In genomic region chr16:31700530-31701388, GRCh38 we compare ENCODE assay signal across 8 cellular contexts.
DNase-seq lines count a peak whose midpoint lies in the region; ATAC-seq and TF ChIP-seq lines count a peak whose summit lies in the region.

No MANE protein-coding gene starts in this region.

- H3K27me3 ChIP-seq in KMS-11 (ENCODE audit: insufficient read depth, low read depth), result no peaks in the 10 kb centered on the region

- H3K79me2 ChIP-seq in KMS-11 (ENCODE audit: insufficient read depth, low read depth), result no peaks in the 10 kb centered on the region

- peak overlapping the region; percentile 87 for H3K4me3 Mint-ChIP-seq in activated CD4-positive, alpha-beta T cell treated with anti-CD3 and anti-CD28 coated beads, Interleukin-2, amount 10 ng/mL, durations not matched to agents 7 days and 5 days
- H3K4me3 Mint-ChIP-seq in memory B cell, result peak overlapping the region; percentile 90

- H3K4me2 ChIP-seq in KMS-11, result peak overlapping the region; percentile 37; the same call in 1 of the 2 replicates

- H4K20me1 ChIP-seq in KMS-11 (ENCODE audit: insufficient read depth), result no peaks in the 10 kb centered on the region

- H3K36me3 Mint-ChIP-seq in activated CD4-positive, alpha-beta T cell treated with anti-CD3 and anti-CD28 coated beads, Interleukin-2, amount 10 ng/mL, durations not matched to agents 7 days and 5 days (ENCODE audit: low read depth), result peaks cover 41% of the 10 kb centered on the region
- H3K36me3 Mint-ChIP-seq in memory B cell, result peaks cover 13% of the 10 kb centered on the region

- H3K36me3 ChIP-seq in KMS-11 (ENCODE audit: insufficient read depth), result no peaks in the 10 kb centered on the region; the same call in 1 of the 2 replicates

- H3K9me3 Mint-ChIP-seq in activated CD4-positive, alpha-beta T cell treated with anti-CD3 and anti-CD28 coated beads, Interleukin-2, amount 10 ng/mL, durations not matched to agents 7 days and 5 days, result no peaks in the 10 kb centered on the region
- no peaks in the 10 kb centered on the region for H3K9me3 Mint-ChIP-seq in memory B cell

- no peak overlapping the region for H3K27ac ChIP-seq in KMS-11

- H3K4me1 ChIP-seq in KMS-11 (ENCODE audit: low read depth, poor library complexity, severe bottlenecking), result peaks cover 14% of the 10 kb centered on the region

- POLR2A ChIA-PET in activated CD4-positive, alpha-beta T cell treated with anti-CD3 and anti-CD28 coated beads, Interleukin-2, amount 10 ng/mL, durations not matched to agents 7 days and 5 days (lab: Charles Lee), result no interaction called here

- peak overlapping the region; percentile 92 for H3K27ac Mint-ChIP-seq in activated CD4-positive, alpha-beta T cell treated with anti-CD3 and anti-CD28 coated beads, Interleukin-2, amount 10 ng/mL, durations not matched to agents 7 days and 5 days
- H3K27ac Mint-ChIP-seq in memory B cell, result peak overlapping the region; percentile 92

- peak overlapping the region; percentile 79 for H3K9ac ChIP-seq in KMS-11

- H3K27me3 Mint-ChIP-seq in activated CD4-positive, alpha-beta T cell treated with anti-CD3 and anti-CD28 coated beads, Interleukin-2, amount 10 ng/mL, durations not matched to agents 7 days and 5 days, result no peaks in the 10 kb centered on the region
- no peaks in the 10 kb centered on the region for H3K27me3 Mint-ChIP-seq in memory B cell

- peaks cover 45% of the 10 kb centered on the region for H3K4me1 Mint-ChIP-seq in activated CD4-positive, alpha-beta T cell treated with anti-CD3 and anti-CD28 coated beads, Interleukin-2, amount 10 ng/mL, durations not matched to agents 7 days and 5 days
- H3K4me1 Mint-ChIP-seq in memory B cell, result peaks cover 16% of the 10 kb centered on the region

- peak overlapping the region; percentile 99 for H2AFZ ChIP-seq in KMS-11 (ENCODE audit: low read depth)

- TF ChIP-seq CTCF in GM12864 (IDR thresholded peaks at IDR 0.05; ENCODE audit: low read depth, low read length, missing control alignments), result peak; percentile 12
- peak; percentile 65 for TF ChIP-seq CTCF in KMS-11 (conservative IDR thresholded peaks at IDR 0.05; ENCODE audit: low read depth, low read length)

- DNase-seq in GM12864 (ENCODE audit: low read depth) (no peak), dermis blood vessel endothelial cell (peak; percentile 41), memory B cell (ENCODE audit: low spot score in 2 of 2) (peak; percentile 81 to 83), NCI-H2227 treated with DMSO at 0.1 percent for 48 hours (lab: John Stamatoyannopoulos, UW) (no peak)
- peak; percentile 88 for DNase-seq in activated CD4-positive, alpha-beta T cell treated with anti-CD3 and anti-CD28 coated beads, Interleukin-2, amount 10 ng/mL, durations not matched to agents 7 days and 5 days
- DNase-seq in stimulated activated CD8-positive, alpha-beta memory T cell treated with anti-CD3 and anti-CD28 coated beads, Interleukin-12 subunit alpha, Interleukin-12 subunit beta, amount 100 ng/mL, for 4 hours (ENCODE audit: low read depth), result peak; percentile 76

- ATAC-seq in GM21717 (IDR thresholded peaks at IDR 0.05; ENCODE audit: unreplicated experiment), result peak; percentile 23
- peak; percentile 33 for ATAC-seq in memory B cell (ENCODE audit: low read depth)

- CTCF ChIA-PET in activated CD4-positive, alpha-beta T cell treated with anti-CD3 and anti-CD28 coated beads, Interleukin-2, amount 10 ng/mL, durations not matched to agents 7 days and 5 days (lab: Charles Lee), result interaction anchor here (1.0 to 1.1 kb wide), 2 partner anchors 11 to 168 kb away, joined by 3 to 4 read pairs; no protein-coding TSS in a partner anchor

- H3K4me3 ChIP-seq in GM12864 (ENCODE audit: low read depth, low read length), result peak overlapping the region; percentile 98
- peak overlapping the region; percentile 37 for H3K4me3 ChIP-seq in KMS-11 (IDR thresholded peaks at IDR 0.05; ENCODE audit: insufficient read depth, low read depth, low read length)

Comparison
In these comparisons a context has a peak if more than half of its experiments do, and no peak if none do; other contexts are left out.
1. DNase-seq: peak in activated CD4-positive, alpha-beta T cell treated with anti-CD3 and anti-CD28 coated beads, Interleukin-2, amount 10 ng/mL, durations not matched to agents 7 days and 5 days (single experiment), dermis blood vessel endothelial cell (single experiment), memory B cell (2 of 2) and stimulated activated CD8-positive, alpha-beta memory T cell treated with anti-CD3 and anti-CD28 coated beads, Interleukin-12 subunit alpha, Interleukin-12 subunit beta, amount 100 ng/mL, for 4 hours (single experiment); none in GM12864 (single experiment) and NCI-H2227 treated with DMSO at 0.1 percent for 48 hours (single experiment).